ENCODE assay signal across 2 cellular contexts in genomic region chr17:82815790-82816305, GRCh38.
TF ChIP-seq lines count a peak whose summit lies in the region.

No MANE protein-coding gene starts in this region.

TF ChIP-seq in WTC11, 78 proteins besides CTCF, POLR2A, EP300 and RAD21 (continued from another document):
- TF ChIP-seq, protein P1, sequence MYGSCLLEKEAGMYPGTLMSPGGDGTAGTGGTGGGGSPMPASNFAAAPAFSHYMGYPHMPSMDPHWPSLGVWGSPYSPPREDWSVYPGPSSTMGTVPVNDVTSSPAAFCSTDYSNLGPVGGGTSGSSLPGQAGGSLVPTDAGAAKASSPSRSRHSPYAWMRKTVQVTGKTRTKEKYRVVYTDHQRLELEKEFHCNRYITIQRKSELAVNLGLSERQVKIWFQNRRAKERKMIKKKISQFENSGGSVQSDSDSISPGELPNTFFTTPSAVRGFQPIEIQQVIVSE (CRISPR knock-in tag; IDR thresholded peaks at IDR 0.05; ENCODE audit: borderline replicate concordance): no peak
- TF ChIP-seq, protein P2, sequence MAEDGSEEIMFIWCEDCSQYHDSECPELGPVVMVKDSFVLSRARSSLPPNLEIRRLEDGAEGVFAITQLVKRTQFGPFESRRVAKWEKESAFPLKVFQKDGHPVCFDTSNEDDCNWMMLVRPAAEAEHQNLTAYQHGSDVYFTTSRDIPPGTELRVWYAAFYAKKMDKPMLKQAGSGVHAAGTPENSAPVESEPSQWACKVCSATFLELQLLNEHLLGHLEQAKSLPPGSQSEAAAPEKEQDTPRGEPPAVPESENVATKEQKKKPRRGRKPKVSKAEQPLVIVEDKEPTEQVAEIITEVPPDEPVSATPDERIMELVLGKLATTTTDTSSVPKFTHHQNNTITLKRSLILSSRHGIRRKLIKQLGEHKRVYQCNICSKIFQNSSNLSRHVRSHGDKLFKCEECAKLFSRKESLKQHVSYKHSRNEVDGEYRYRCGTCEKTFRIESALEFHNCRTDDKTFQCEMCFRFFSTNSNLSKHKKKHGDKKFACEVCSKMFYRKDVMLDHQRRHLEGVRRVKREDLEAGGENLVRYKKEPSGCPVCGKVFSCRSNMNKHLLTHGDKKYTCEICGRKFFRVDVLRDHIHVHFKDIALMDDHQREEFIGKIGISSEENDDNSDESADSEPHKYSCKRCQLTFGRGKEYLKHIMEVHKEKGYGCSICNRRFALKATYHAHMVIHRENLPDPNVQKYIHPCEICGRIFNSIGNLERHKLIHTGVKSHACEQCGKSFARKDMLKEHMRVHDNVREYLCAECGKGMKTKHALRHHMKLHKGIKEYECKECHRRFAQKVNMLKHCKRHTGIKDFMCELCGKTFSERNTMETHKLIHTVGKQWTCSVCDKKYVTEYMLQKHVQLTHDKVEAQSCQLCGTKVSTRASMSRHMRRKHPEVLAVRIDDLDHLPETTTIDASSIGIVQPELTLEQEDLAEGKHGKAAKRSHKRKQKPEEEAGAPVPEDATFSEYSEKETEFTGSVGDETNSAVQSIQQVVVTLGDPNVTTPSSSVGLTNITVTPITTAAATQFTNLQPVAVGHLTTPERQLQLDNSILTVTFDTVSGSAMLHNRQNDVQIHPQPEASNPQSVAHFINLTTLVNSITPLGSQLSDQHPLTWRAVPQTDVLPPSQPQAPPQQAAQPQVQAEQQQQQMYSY (CRISPR knock-in tag; IDR thresholded peaks at IDR 0.05): no peak
- TF ChIP-seq, protein P3, sequence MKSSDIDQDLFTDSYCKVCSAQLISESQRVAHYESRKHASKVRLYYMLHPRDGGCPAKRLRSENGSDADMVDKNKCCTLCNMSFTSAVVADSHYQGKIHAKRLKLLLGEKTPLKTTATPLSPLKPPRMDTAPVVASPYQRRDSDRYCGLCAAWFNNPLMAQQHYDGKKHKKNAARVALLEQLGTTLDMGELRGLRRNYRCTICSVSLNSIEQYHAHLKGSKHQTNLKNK (CRISPR knock-in tag; IDR thresholded peaks at IDR 0.05): no peak
- TF ChIP-seq, protein P4, sequence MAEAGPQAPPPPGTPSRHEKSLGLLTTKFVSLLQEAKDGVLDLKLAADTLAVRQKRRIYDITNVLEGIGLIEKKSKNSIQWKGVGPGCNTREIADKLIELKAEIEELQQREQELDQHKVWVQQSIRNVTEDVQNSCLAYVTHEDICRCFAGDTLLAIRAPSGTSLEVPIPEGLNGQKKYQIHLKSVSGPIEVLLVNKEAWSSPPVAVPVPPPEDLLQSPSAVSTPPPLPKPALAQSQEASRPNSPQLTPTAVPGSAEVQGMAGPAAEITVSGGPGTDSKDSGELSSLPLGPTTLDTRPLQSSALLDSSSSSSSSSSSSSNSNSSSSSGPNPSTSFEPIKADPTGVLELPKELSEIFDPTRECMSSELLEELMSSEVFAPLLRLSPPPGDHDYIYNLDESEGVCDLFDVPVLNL (CRISPR knock-in tag; IDR thresholded peaks at IDR 0.05; ENCODE audit: borderline replicate concordance, low read depth): no peak
- TF ChIP-seq NFATC4 (CRISPR knock-in tag; IDR thresholded peaks at IDR 0.05) (no peak), ZNF671 (CRISPR knock-in tag; IDR thresholded peaks at IDR 0.05) (no peak), NR3C1 (CRISPR knock-in tag; conservative IDR thresholded peaks at IDR 0.05; ENCODE audit: low read depth) (no peak), ZNF138 (CRISPR knock-in tag; conservative IDR thresholded peaks at IDR 0.05) (no peak), E2F5 (CRISPR knock-in tag; IDR thresholded peaks at IDR 0.05) (no peak), TEAD4 (CRISPR knock-in tag; IDR thresholded peaks at IDR 0.05) (no peak), NR1H2 (CRISPR knock-in tag; IDR thresholded peaks at IDR 0.05) (no peak), ZNF232 (CRISPR knock-in tag; IDR thresholded peaks at IDR 0.05) (no peak), NFYB (CRISPR knock-in tag; conservative IDR thresholded peaks at IDR 0.05; ENCODE audit: low read depth) (no peak)
- TF ChIP-seq, protein P5, sequence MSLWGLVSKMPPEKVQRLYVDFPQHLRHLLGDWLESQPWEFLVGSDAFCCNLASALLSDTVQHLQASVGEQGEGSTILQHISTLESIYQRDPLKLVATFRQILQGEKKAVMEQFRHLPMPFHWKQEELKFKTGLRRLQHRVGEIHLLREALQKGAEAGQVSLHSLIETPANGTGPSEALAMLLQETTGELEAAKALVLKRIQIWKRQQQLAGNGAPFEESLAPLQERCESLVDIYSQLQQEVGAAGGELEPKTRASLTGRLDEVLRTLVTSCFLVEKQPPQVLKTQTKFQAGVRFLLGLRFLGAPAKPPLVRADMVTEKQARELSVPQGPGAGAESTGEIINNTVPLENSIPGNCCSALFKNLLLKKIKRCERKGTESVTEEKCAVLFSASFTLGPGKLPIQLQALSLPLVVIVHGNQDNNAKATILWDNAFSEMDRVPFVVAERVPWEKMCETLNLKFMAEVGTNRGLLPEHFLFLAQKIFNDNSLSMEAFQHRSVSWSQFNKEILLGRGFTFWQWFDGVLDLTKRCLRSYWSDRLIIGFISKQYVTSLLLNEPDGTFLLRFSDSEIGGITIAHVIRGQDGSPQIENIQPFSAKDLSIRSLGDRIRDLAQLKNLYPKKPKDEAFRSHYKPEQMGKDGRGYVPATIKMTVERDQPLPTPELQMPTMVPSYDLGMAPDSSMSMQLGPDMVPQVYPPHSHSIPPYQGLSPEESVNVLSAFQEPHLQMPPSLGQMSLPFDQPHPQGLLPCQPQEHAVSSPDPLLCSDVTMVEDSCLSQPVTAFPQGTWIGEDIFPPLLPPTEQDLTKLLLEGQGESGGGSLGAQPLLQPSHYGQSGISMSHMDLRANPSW (CRISPR knock-in tag; conservative IDR thresholded peaks at IDR 0.05; ENCODE audit: low read depth): no peak
- TF ChIP-seq, protein P6, sequence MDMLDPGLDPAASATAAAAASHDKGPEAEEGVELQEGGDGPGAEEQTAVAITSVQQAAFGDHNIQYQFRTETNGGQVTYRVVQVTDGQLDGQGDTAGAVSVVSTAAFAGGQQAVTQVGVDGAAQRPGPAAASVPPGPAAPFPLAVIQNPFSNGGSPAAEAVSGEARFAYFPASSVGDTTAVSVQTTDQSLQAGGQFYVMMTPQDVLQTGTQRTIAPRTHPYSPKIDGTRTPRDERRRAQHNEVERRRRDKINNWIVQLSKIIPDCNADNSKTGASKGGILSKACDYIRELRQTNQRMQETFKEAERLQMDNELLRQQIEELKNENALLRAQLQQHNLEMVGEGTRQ (CRISPR knock-in tag; IDR thresholded peaks at IDR 0.05): no peak

TF ChIP-seq in GM23338, 12 proteins besides CTCF, POLR2A, EP300 and RAD21 (continued from another document):
- TF ChIP-seq REST (IDR thresholded peaks at IDR 0.05; ENCODE audit: unreplicated experiment): no peak
- TF ChIP-seq, protein P7, sequence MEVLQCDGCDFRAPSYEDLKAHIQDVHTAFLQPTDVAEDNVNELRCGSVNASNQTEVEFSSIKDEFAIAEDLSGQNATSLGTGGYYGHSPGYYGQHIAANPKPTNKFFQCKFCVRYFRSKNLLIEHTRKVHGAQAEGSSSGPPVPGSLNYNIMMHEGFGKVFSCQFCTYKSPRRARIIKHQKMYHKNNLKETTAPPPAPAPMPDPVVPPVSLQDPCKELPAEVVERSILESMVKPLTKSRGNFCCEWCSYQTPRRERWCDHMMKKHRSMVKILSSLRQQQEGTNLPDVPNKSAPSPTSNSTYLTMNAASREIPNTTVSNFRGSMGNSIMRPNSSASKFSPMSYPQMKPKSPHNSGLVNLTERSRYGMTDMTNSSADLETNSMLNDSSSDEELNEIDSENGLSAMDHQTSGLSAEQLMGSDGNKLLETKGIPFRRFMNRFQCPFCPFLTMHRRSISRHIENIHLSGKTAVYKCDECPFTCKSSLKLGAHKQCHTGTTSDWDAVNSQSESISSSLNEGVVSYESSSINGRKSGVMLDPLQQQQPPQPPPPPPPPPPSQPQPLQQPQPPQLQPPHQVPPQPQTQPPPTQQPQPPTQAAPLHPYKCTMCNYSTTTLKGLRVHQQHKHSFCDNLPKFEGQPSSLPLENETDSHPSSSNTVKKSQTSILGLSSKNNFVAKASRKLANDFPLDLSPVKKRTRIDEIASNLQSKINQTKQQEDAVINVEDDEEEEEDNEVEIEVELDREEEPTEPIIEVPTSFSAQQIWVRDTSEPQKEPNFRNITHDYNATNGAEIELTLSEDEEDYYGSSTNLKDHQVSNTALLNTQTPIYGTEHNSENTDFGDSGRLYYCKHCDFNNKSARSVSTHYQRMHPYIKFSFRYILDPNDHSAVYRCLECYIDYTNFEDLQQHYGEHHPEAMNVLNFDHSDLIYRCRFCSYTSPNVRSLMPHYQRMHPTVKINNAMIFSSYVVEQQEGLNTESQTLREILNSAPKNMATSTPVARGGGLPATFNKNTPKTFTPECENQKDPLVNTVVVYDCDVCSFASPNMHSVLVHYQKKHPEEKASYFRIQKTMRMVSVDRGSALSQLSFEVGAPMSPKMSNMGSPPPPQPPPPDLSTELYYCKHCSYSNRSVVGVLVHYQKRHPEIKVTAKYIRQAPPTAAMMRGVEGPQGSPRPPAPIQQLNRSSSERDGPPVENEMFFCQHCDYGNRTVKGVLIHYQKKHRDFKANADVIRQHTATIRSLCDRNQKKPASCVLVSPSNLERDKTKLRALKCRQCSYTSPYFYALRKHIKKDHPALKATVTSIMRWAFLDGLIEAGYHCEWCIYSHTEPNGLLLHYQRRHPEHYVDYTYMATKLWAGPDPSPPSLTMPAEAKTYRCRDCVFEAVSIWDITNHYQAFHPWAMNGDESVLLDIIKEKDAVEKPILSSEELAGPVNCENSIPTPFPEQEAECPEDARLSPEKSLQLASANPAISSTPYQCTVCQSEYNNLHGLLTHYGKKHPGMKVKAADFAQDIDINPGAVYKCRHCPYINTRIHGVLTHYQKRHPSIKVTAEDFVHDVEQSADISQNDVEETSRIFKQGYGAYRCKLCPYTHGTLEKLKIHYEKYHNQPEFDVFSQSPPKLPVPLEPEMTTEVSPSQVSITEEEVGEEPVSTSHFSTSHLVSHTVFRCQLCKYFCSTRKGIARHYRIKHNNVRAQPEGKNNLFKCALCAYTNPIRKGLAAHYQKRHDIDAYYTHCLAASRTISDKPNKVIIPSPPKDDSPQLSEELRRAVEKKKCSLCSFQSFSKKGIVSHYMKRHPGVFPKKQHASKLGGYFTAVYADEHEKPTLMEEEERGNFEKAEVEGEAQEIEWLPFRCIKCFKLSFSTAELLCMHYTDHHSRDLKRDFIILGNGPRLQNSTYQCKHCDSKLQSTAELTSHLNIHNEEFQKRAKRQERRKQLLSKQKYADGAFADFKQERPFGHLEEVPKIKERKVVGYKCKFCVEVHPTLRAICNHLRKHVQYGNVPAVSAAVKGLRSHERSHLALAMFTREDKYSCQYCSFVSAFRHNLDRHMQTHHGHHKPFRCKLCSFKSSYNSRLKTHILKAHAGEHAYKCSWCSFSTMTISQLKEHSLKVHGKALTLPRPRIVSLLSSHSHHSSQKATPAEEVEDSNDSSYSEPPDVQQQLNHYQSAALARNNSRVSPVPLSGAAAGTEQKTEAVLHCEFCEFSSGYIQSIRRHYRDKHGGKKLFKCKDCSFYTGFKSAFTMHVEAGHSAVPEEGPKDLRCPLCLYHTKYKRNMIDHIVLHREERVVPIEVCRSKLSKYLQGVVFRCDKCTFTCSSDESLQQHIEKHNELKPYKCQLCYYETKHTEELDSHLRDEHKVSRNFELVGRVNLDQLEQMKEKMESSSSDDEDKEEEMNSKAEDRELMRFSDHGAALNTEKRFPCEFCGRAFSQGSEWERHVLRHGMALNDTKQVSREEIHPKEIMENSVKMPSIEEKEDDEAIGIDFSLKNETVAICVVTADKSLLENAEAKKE (CRISPR knock-in tag; IDR thresholded peaks at IDR 0.05): no peak
- no peak for TF ChIP-seq CREB1 (CRISPR knock-in tag; IDR thresholded peaks at IDR 0.05; ENCODE audit: low read depth)
TF ChIP-seq in GM23338: peak in this region for 0.
